Comparison of ENCODE assay signal across 27 cellular contexts in genomic region chr1:147384805-147385204, GRCh38.
"Had no signal": no experiment of that assay in that cellular context is flagged by ENCODE, and none has a peak within 500 bp of the region (broad histone marks: within the 10 kb centered on the region; RNA-seq: fewer than 3 reads in every experiment).

No MANE protein-coding gene starts in this region.

- H3K4me3 ChIP-seq: left ventricle myocardium inferior, lung, pancreas, prostate gland, skin epidermis, stomach, testis, thyroid gland, transverse colon, upper lobe of left lung, vagina had no signal

- H3K4me1 Mint-ChIP-seq: immature natural killer cell, mesothelial cell of epicardium had no signal

- H3K9me3 ChIP-seq: left ventricle myocardium inferior, pancreas, prostate gland, stomach, testis, thyroid gland, transverse colon, upper lobe of left lung, vagina had no signal

- H3K27me3 ChIP-seq: pancreas, testis, thyroid gland, transverse colon, upper lobe of left lung, vagina had no signal

- H3K9me3 Mint-ChIP-seq: immature natural killer cell; mesothelial cell of epicardium; naive thymus-derived CD4-positive, alpha-beta T cell; natural killer cell treated with Interleukin-12 subunit alpha and Interleukin-12 subunit beta and Interleukin-15 and Interleukin-18, amount 100 ng/mL, for 72 hours had no signal

- H3K36me3 Mint-ChIP-seq: immature natural killer cell; mesothelial cell of epicardium; natural killer cell treated with Interleukin-12 subunit alpha and Interleukin-12 subunit beta and Interleukin-15 and Interleukin-18, amount 100 ng/mL, for 72 hours had no signal

- ATAC-seq: naive thymus-derived CD4-positive, alpha-beta T cell; natural killer cell treated with Interleukin-12 subunit alpha and Interleukin-12 subunit beta and Interleukin-15 and Interleukin-18, amount 100 ng/mL, for 72 hours; pancreas; right cardiac atrium; sciatic nerve had no signal

- DNase-seq: hippocampal formation; immature natural killer cell; left ventricle myocardium inferior; mesendoderm; naive thymus-derived CD4-positive, alpha-beta T cell; nucleus accumbens; pancreas; retina; right cardiac atrium; stimulated activated CD4-positive, alpha-beta T cell treated with anti-CD3 and anti-CD28 coated beads, Interleukin-12 subunit alpha, Interleukin-12 subunit beta, amount 100 ng/mL, for 4 hours; stimulated activated CD4-positive, alpha-beta T cell treated with anti-CD3 and anti-CD28 coated beads, Interleukin-15, amount 100 ng/mL, for 24 hours; stimulated activated CD4-positive, alpha-beta T cell treated with anti-CD3 and anti-CD28 coated beads, Interleukin-2, amount 100 ng/mL, for 24 hours; stimulated activated CD4-positive, alpha-beta T cell treated with anti-CD3 and anti-CD28 coated beads, Interleukin-4, amount 100 ng/mL, for 1 hour; stimulated activated naive CD4-positive, alpha-beta T cell; stomach; testis; thyroid gland; transverse colon; upper lobe of left lung had no signal

- FAIRE-seq: islet of Langerhans, pancreas had no signal

- H3K36me3 ChIP-seq: left ventricle myocardium inferior, pancreas, prostate gland, stomach, thyroid gland, transverse colon, upper lobe of left lung, vagina had no signal

- H3K4me3 Mint-ChIP-seq: immature natural killer cell; mesothelial cell of epicardium; naive thymus-derived CD4-positive, alpha-beta T cell; natural killer cell treated with Interleukin-12 subunit alpha and Interleukin-12 subunit beta and Interleukin-15 and Interleukin-18, amount 100 ng/mL, for 72 hours had no signal

- H3K4me1 ChIP-seq: left ventricle myocardium inferior, pancreas, prostate gland, stomach, testis, thyroid gland, transverse colon, upper lobe of left lung, vagina had no signal

- H3K27ac Mint-ChIP-seq: immature natural killer cell; mesothelial cell of epicardium; naive thymus-derived CD4-positive, alpha-beta T cell; natural killer cell treated with Interleukin-12 subunit alpha and Interleukin-12 subunit beta and Interleukin-15 and Interleukin-18, amount 100 ng/mL, for 72 hours had no signal
